18 cellular contexts compared by ENCODE assay signal in the genomic region with DNA sequence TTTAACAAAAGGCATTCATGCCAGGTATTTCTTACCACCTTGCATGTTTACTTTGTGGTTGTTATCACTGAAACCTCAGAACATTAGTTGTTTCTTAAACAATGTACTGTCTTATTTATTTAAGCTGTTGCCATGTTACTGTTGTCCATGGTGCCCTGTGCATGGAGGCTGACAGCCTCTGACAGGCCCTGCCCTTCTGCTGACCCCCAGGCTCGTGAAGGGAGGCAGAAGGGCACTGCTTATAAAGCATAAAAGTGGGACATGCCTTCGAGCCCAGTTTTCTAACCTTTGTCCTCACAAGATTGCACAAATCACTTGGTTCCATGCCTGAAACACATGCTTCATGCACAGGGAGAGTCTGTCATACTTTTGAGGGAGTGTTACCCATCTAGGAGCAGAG. TPM values are rescaled to one million over a fixed set of nuclear protein-coding genes. Genes with fewer than 3 reads are reported as not detected.
DNase-seq lines count a peak whose midpoint lies in the region; ATAC-seq and TF ChIP-seq lines count a peak whose summit lies in the region.
"Had no signal": no experiment of that assay in that cellular context is flagged by ENCODE, and none has a peak within 500 bp of the region (broad histone marks: within the 10 kb centered on the region; RNA-seq: fewer than 3 reads in every experiment).

No MANE protein-coding gene starts in this region.

- WGBS in lung, 2 donors: 29 to 62% methylated on average over 2 of the region's 2 CpGs

- H3K4me1 Mint-ChIP-seq in activated naive CD4-positive, alpha-beta T cell treated with anti-CD3 and anti-CD28 coated beads for 36 hours (ENCODE audit: low read depth): no peaks in the 10 kb centered on the region
- H3K4me1 Mint-ChIP-seq: GM23338, nephron had no signal

- peaks cover 0 to 2% of the 10 kb centered on the region in 2 donors for H3K9me3 ChIP-seq in lung (ENCODE audit: control insufficient read depth in 2 of 2, insufficient read depth in 1 of 2, low read length in 1 of 2)

- peak; percentile 71 for ATAC-seq in lung (ENCODE audit: insufficient read depth, low FRiP score)
- no peak for ATAC-seq in GM19351 (IDR thresholded peaks at IDR 0.05; ENCODE audit: unreplicated experiment)
- ATAC-seq: activated CD8-positive, alpha-beta T cell treated with anti-CD3 and anti-CD28 coated beads, Interleukin-2, amount 10 ng/mL, durations not matched to agents 7 days and 5 days; GM23338 had no signal

- intact Hi-C loops in activated naive CD4-positive, alpha-beta T cell treated with anti-CD3 and anti-CD28 coated beads for 36 hours (cut with micrococcal nuclease): no loop called here

- H3K27ac Mint-ChIP-seq in activated naive CD4-positive, alpha-beta T cell treated with anti-CD3 and anti-CD28 coated beads for 36 hours: no peak overlapping the region
- H3K27ac Mint-ChIP-seq: activated CD8-positive, alpha-beta T cell treated with anti-CD3 and anti-CD28 coated beads, Interleukin-2, amount 10 ng/mL, durations not matched to agents 7 days and 5 days; GM23338 had no signal

- peak; percentile 56 for DNase-seq in DMS153 (lab: John Stamatoyannopoulos, UW)
- DNase-seq in LoVo (ENCODE audit: low spot score): peak; percentile 39
- DNase-seq in choroid plexus epithelial cell (ENCODE audit: low read depth): peak; percentile 16
- peak; percentile 62 for DNase-seq in lung (ENCODE audit: low spot score)
- DNase-seq in activated naive CD4-positive, alpha-beta T cell treated with anti-CD3 and anti-CD28 coated beads for 36 hours: no peak
- DNase-seq in occipital lobe (lab: John Stamatoyannopoulos, UW): no peak
- DNase-seq in central memory CD4-positive, alpha-beta T cell: no peak
- DNase-seq: activated CD8-positive, alpha-beta T cell treated with anti-CD3 and anti-CD28 coated beads, Interleukin-2, amount 10 ng/mL, durations not matched to agents 7 days and 5 days; activated gamma-delta T cell treated with Interleukin-2 at 50 U/mL for 16 hours; C1 segment of cervical spinal cord; GDM1; NCI-H446; RPMI8226 had no signal

- H3K4me3 Mint-ChIP-seq in activated naive CD4-positive, alpha-beta T cell treated with anti-CD3 and anti-CD28 coated beads for 36 hours: no peak overlapping the region
- H3K4me3 Mint-ChIP-seq: activated CD8-positive, alpha-beta T cell treated with anti-CD3 and anti-CD28 coated beads, Interleukin-2, amount 10 ng/mL, durations not matched to agents 7 days and 5 days; GM23338; nephron had no signal

- peaks cover 13% of the 10 kb centered on the region for H3K27me3 Mint-ChIP-seq in activated naive CD4-positive, alpha-beta T cell treated with anti-CD3 and anti-CD28 coated beads for 36 hours (ENCODE audit: low read depth)

- H3K27me3 ChIP-seq in lung (ENCODE audit: control insufficient read depth, insufficient read depth): no peaks in the 10 kb centered on the region

- H3K4me1 ChIP-seq in lung (ENCODE audit: control insufficient read depth in 2 of 2, insufficient read depth in 2 of 2, low read length in 2 of 2): no peaks in the 10 kb centered on the region
- H3K4me1 ChIP-seq: suprapubic skin had no signal

- H3K36me3 ChIP-seq in lung (ENCODE audit: control insufficient read depth in 2 of 2, insufficient read depth in 2 of 2, low read length in 2 of 2): no peaks in the 10 kb centered on the region
- H3K36me3 ChIP-seq: suprapubic skin had no signal

- H3K36me3 Mint-ChIP-seq in activated naive CD4-positive, alpha-beta T cell treated with anti-CD3 and anti-CD28 coated beads for 36 hours (ENCODE audit: low read depth): no peaks in the 10 kb centered on the region

- CTCF ChIA-PET in activated naive CD4-positive, alpha-beta T cell treated with anti-CD3 and anti-CD28 coated beads for 36 hours (lab: Charles Lee): no interaction called here

- H3K4me3 ChIP-seq in choroid plexus epithelial cell (ENCODE audit: low read depth, low read length) (no peak overlapping the region), lung (no peak overlapping the region)
- H3K4me3 ChIP-seq: GM23338, skin epidermis, suprapubic skin had no signal

- H3K9me3 Mint-ChIP-seq in activated naive CD4-positive, alpha-beta T cell treated with anti-CD3 and anti-CD28 coated beads for 36 hours: no peaks in the 10 kb centered on the region

- no peak for TF ChIP-seq CTCF in choroid plexus epithelial cell (conservative IDR thresholded peaks at IDR 0.05; ENCODE audit: low read depth, low read length)
- no peak for TF ChIP-seq CTCF in lung (IDR thresholded peaks at IDR 0.05; ENCODE audit: control extremely low read depth, extremely low read depth)

- peak overlapping the region in 1 of 2 donors; percentile 77 for H3K27ac ChIP-seq in lung (ENCODE audit: low read depth in 1 of 2, low read length in 1 of 2)
- H3K27ac ChIP-seq: skin epidermis, suprapubic skin had no signal

RNA-seq across cellular contexts. Expression of a gene that starts 46.7 kb away (rescaled TPM):
- 10 to 100 TPM; 65.4 to 92.3 TPM for total RNA-seq in lung
- polyA plus RNA-seq in lung: 10 to 100 TPM; 14.8 to 16.0 TPM
- 1 to 10 TPM in 1 of 2 experiments, under 1 TPM in 1; 0.52 to 1.5 TPM for total RNA-seq in activated naive CD4-positive, alpha-beta T cell treated with anti-CD3 and anti-CD28 coated beads for 36 hours
- total RNA-seq in occipital lobe: 0.47 TPM
- total RNA-seq: GM23338 had no signal

Comparison
In these comparisons a context has a peak if more than half of its experiments do, and no peak if none do; other contexts are left out.
1. DNase-seq: peak in DMS153 (single experiment), LoVo (single experiment), choroid plexus epithelial cell (single experiment) and lung (single experiment); none in activated naive CD4-positive, alpha-beta T cell treated with anti-CD3 and anti-CD28 coated beads for 36 hours (single experiment), occipital lobe (single experiment) and central memory CD4-positive, alpha-beta T cell (single experiment).
2. RNA of a gene that starts 46.7 kb away (total RNA-seq): 65.4 to 92.3 TPM in lung; 0.52 to 1.5 TPM in activated naive CD4-positive, alpha-beta T cell treated with anti-CD3 and anti-CD28 coated beads for 36 hours and 0.47 TPM in occipital lobe (single experiment); every median in the first group is over 10 times any median in the second.